ENCODE assay signal across 14 cellular contexts in genomic region chr5:69449511-69449910, GRCh38.
"Had no signal": no experiment of that assay in that cellular context is flagged by ENCODE, and none has a peak within 500 bp of the region (broad histone marks: within the 10 kb centered on the region; RNA-seq: fewer than 3 reads in every experiment).

No MANE protein-coding gene starts in this region.

- H3K4me3 ChIP-seq: dorsolateral prefrontal cortex, esophagus squamous epithelium, psoas muscle, sigmoid colon, skin epidermis had no signal

- H3K36me3 ChIP-seq: esophagus squamous epithelium, sigmoid colon had no signal

- H3K9me3 Mint-ChIP-seq: naive B cell; nephron; stimulated activated naive B cell treated with anti-CD40 and anti-IgM and Interleukin-4, amounts not matched to agents 10 μg/mL and 1 μg/mL and 100 μg/mL, for 72 hours had no signal

- H3K36me3 Mint-ChIP-seq: naive B cell; stimulated activated naive B cell treated with anti-CD40 and anti-IgM and Interleukin-4, amounts not matched to agents 10 μg/mL and 1 μg/mL and 100 μg/mL, for 72 hours had no signal

- H3K27me3 ChIP-seq: esophagus squamous epithelium, sigmoid colon had no signal

- H3K9me3 ChIP-seq: esophagus squamous epithelium, psoas muscle, sigmoid colon had no signal

- ATAC-seq: psoas muscle; stimulated activated naive B cell treated with anti-CD40 and anti-IgM and Interleukin-4, amounts not matched to agents 10 μg/mL and 1 μg/mL and 100 μg/mL, for 72 hours had no signal

- H3K4me1 ChIP-seq: psoas muscle, sigmoid colon had no signal

- H3K4me1 Mint-ChIP-seq: naive B cell; nephron; stimulated activated naive B cell treated with anti-CD40 and anti-IgM and Interleukin-4, amounts not matched to agents 10 μg/mL and 1 μg/mL and 100 μg/mL, for 72 hours had no signal

- H3K27ac Mint-ChIP-seq: naive B cell; stimulated activated naive B cell treated with anti-CD40 and anti-IgM and Interleukin-4, amounts not matched to agents 10 μg/mL and 1 μg/mL and 100 μg/mL, for 72 hours had no signal

- H3K4me3 Mint-ChIP-seq: naive B cell; nephron; stimulated activated naive B cell treated with anti-CD40 and anti-IgM and Interleukin-4, amounts not matched to agents 10 μg/mL and 1 μg/mL and 100 μg/mL, for 72 hours had no signal

- DNase-seq: cortex of kidney; dorsolateral prefrontal cortex; effector CD8-positive, alpha-beta T cell; esophagus squamous epithelium; mesendoderm; naive B cell; occipital lobe; psoas muscle; sigmoid colon; stimulated activated CD4-positive, alpha-beta T cell treated with anti-CD3 and anti-CD28 coated beads, Interleukin-2, amount 100 ng/mL, for 24 hours; stimulated activated CD4-positive, alpha-beta T cell treated with anti-CD3 and anti-CD28 coated beads, Interleukin-4, amount 100 ng/mL, for 4 hours; stimulated activated naive B cell treated with anti-CD40 and anti-IgM and Interleukin-4, amounts not matched to agents 10 μg/mL and 1 μg/mL and 100 μg/mL, for 72 hours had no signal

- H3K27ac ChIP-seq: dorsolateral prefrontal cortex, esophagus squamous epithelium, psoas muscle, sigmoid colon, skin epidermis had no signal
